In the genomic region with DNA sequence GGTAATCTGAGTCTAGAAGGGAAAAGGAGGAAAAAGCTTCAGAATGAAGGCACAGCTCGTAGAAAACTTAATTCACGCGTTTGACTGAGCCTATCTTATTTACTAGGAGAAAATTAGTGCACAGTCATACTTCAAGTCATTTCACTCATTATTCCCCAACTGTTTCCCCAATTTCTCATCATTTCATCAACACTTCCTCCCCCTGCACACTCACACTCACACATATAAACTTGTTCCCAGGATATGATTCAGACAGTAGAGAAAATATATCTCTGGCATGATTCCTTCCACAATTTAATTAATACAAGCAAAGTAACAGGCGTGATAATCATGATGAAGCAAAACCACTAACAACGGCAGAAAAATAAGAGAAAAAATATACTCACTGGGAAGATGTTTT, we compare ENCODE assay signal across 25 cellular contexts.
"Had no signal": no experiment of that assay in that cellular context is flagged by ENCODE, and none has a peak within 500 bp of the region (broad histone marks: within the 10 kb centered on the region; RNA-seq: fewer than 3 reads in every experiment).

No MANE protein-coding gene starts in this region.

- H3K4me1 ChIP-seq: foreskin keratinocyte, neural progenitor cell, prostate gland, spleen, testis, vagina had no signal

- H2AFZ ChIP-seq: neural progenitor cell had no signal

- H3K4me2 ChIP-seq: neural progenitor cell had no signal

- H3K4me3 ChIP-seq: left lung, lung, neural progenitor cell, prostate gland, spleen, testis, vagina had no signal

- H3K9me3 Mint-ChIP-seq: activated CD4-positive, alpha-beta memory T cell treated with anti-CD3 and anti-CD28 coated beads for 36 hours; activated naive CD4-positive, alpha-beta T cell treated with anti-CD3 and anti-CD28 coated beads, Interleukin-2, amount 50 U/mL, for 24 hours; activated T-cell treated with anti-CD3 and anti-CD28 coated beads, Interleukin-2, amount 50 U/mL, for 72 hours; endodermal cell; naive thymus-derived CD8-positive, alpha-beta T cell; neural progenitor cell; T-helper 1 cell treated with Interleukin-12 subunit alpha and Interleukin-12 subunit beta and Interleukin-4 antibody, amounts not matched to agents 30 μg/mL and 1 μg/mL, for 36 hours had no signal

- H3K27ac ChIP-seq: foreskin keratinocyte, left lung, neural progenitor cell, prostate gland, testis, vagina had no signal

- H3K9ac ChIP-seq: neural progenitor cell had no signal

- H3K27ac Mint-ChIP-seq: activated CD4-positive, alpha-beta memory T cell treated with anti-CD3 and anti-CD28 coated beads for 36 hours; activated naive CD4-positive, alpha-beta T cell treated with anti-CD3 and anti-CD28 coated beads, Interleukin-2, amount 50 U/mL, for 24 hours; activated T-cell treated with anti-CD3 and anti-CD28 coated beads, Interleukin-2, amount 50 U/mL, for 72 hours; brain; endodermal cell; naive thymus-derived CD8-positive, alpha-beta T cell; neural progenitor cell; T-helper 1 cell treated with Interleukin-12 subunit alpha and Interleukin-12 subunit beta and Interleukin-4 antibody, amounts not matched to agents 30 μg/mL and 1 μg/mL, for 36 hours had no signal

- H3K27me3 ChIP-seq: foreskin keratinocyte, left lung, neural progenitor cell, testis, vagina had no signal

- ATAC-seq: activated T-cell treated with anti-CD3 and anti-CD28 coated beads, Interleukin-2, amount 50 U/mL, for 72 hours; foreskin keratinocyte; left lung; naive thymus-derived CD8-positive, alpha-beta T cell had no signal

- H3K36me3 ChIP-seq: left lung, neural progenitor cell, prostate gland, spleen, vagina had no signal

- H3K4me1 Mint-ChIP-seq: activated naive CD4-positive, alpha-beta T cell treated with anti-CD3 and anti-CD28 coated beads, Interleukin-2, amount 50 U/mL, for 24 hours; brain; endodermal cell; naive thymus-derived CD8-positive, alpha-beta T cell; neural progenitor cell had no signal

- H3K4me3 Mint-ChIP-seq: activated CD4-positive, alpha-beta memory T cell treated with anti-CD3 and anti-CD28 coated beads for 36 hours; activated naive CD4-positive, alpha-beta T cell treated with anti-CD3 and anti-CD28 coated beads, Interleukin-2, amount 50 U/mL, for 24 hours; activated T-cell treated with anti-CD3 and anti-CD28 coated beads, Interleukin-2, amount 50 U/mL, for 72 hours; brain; endodermal cell; naive thymus-derived CD8-positive, alpha-beta T cell; neural progenitor cell; T-helper 1 cell treated with Interleukin-12 subunit alpha and Interleukin-12 subunit beta and Interleukin-4 antibody, amounts not matched to agents 30 μg/mL and 1 μg/mL, for 36 hours had no signal

- H3K9me3 ChIP-seq: left lung, prostate gland, spleen, testis, vagina had no signal

- DNase-seq: activated CD4-positive, alpha-beta memory T cell treated with anti-CD3 and anti-CD28 coated beads for 36 hours; activated CD4-positive, alpha-beta T cell treated with anti-CD3 and anti-CD28 coated beads for 48 hours; activated effector memory CD4-positive, alpha-beta T cell treated with Interleukin-2 at 50 U/mL for 16 hours; activated T-cell treated with anti-CD3 and anti-CD28 coated beads, Interleukin-2, amount 50 U/mL, for 72 hours; aorta; central memory CD4-positive, alpha-beta T cell; endodermal cell; hippocampal formation; kidney glomerular epithelial cell; left lung; naive thymus-derived CD8-positive, alpha-beta T cell; spleen; stimulated activated CD4-positive, alpha-beta T cell treated with anti-CD3 and anti-CD28 coated beads, Interleukin-4, amount 100 ng/mL, for 1 hour; stimulated activated naive CD4-positive, alpha-beta T cell; T1000; testis; trophoblast cell had no signal

- H3K36me3 Mint-ChIP-seq: activated CD4-positive, alpha-beta memory T cell treated with anti-CD3 and anti-CD28 coated beads for 36 hours; activated naive CD4-positive, alpha-beta T cell treated with anti-CD3 and anti-CD28 coated beads, Interleukin-2, amount 50 U/mL, for 24 hours; brain; naive thymus-derived CD8-positive, alpha-beta T cell; neural progenitor cell had no signal
